8 cellular contexts compared by ENCODE assay signal in the genomic region with DNA sequence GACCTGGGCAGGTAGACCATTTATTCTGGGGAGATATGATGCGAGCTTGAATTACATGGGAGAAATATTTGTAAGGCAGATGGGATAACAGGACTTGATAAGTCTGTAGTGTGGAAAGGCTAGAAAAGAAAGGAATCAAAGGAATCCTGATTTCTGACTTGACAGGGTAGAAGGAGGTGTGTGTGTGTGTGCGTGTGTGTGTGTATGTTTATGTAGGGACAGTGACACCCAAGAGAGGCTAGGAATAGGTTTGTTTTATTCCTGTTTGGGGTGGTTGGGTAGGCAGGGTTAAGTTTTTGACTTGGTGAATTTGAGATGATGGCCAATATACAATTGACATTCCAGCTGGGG. TPM values are rescaled to one million over a fixed set of nuclear protein-coding genes. Genes with fewer than 3 reads are reported as not detected.
DNase-seq lines count a peak whose midpoint lies in the region; ATAC-seq and TF ChIP-seq lines count a peak whose summit lies in the region.

No MANE protein-coding gene starts in this region.

- TF ChIP-seq POLR2A in ovary (IDR thresholded peaks at IDR 0.05): no peak

- no peak for TF ChIP-seq EP300 in ovary (IDR thresholded peaks at IDR 0.05)

- intact Hi-C loops in ovary (cut with DNase I): no loop called here

- no peaks in the 10 kb centered on the region for H3K9me3 ChIP-seq in duodenal mucosa (ENCODE audit: control insufficient read depth in 1 of 2, low read length in 2 of 2)
- no peaks in the 10 kb centered on the region for H3K9me3 ChIP-seq in ovary
- H3K9me3 ChIP-seq in SJCRH30 (replicated peaks): 0 out of 2 replicates have a peak, but pooled peaks cover 2% of the 10 kb centered on the region

- TF ChIP-seq CTCF in GM12864 (IDR thresholded peaks at IDR 0.05; ENCODE audit: low read depth, low read length, missing control alignments) (no peak), ovary (IDR thresholded peaks at IDR 0.05) (no peak)

- H3K36me3 ChIP-seq in duodenal mucosa (ENCODE audit: control insufficient read depth in 1 of 2, insufficient read depth in 2 of 2, low read length in 2 of 2) (no peaks in the 10 kb centered on the region), ovary (no peaks in the 10 kb centered on the region), SJCRH30 (no peaks in the 10 kb centered on the region)

- H3K27me3 ChIP-seq in duodenal mucosa (ENCODE audit: control insufficient read depth in 1 of 2, insufficient read depth in 2 of 2, low read length in 2 of 2) (no peaks in the 10 kb centered on the region), ovary (no peaks in the 10 kb centered on the region), SJCRH30 (no peaks in the 10 kb centered on the region)

- H3K27ac ChIP-seq in duodenal mucosa (ENCODE audit: low read depth, low read length) (no peak overlapping the region), ovary (peak overlapping the region in 1 of 2 donors; percentile 78), SJCRH30 (no peak overlapping the region)

- no peak for DNase-seq in GM12864 (ENCODE audit: low read depth)
- no peak for DNase-seq in ovary
- DNase-seq in NCI-H526 treated with DMSO at 0.1 percent for 48 hours (lab: John Stamatoyannopoulos, UW): no peak
- DNase-seq in SJCRH30: no peak
- DNase-seq in AG08395 (ENCODE audit: low spot score): no peak

- peak overlapping the region; percentile 75 for H3K4me3 ChIP-seq in GM12864 (ENCODE audit: low read depth, low read length)
- H3K4me3 ChIP-seq in duodenal mucosa (ENCODE audit: low read depth in 1 of 2, low read length in 2 of 2): peak overlapping the region; percentile 77 to 88
- peak overlapping the region; percentile 74 for H3K4me3 ChIP-seq in ovary
- no peak overlapping the region for H3K4me3 ChIP-seq in SJCRH30

- 78 to 98% (median 78%) methylated on average over 2 of the region's 2 CpGs for WGBS in ovary, 3 donors

- H3K4me1 ChIP-seq in duodenal mucosa (ENCODE audit: control insufficient read depth in 1 of 2, insufficient read depth in 2 of 2, low read length in 2 of 2): peaks cover 19 to 43% of the 10 kb centered on the region in 2 donors
- peaks cover 4% of the 10 kb centered on the region for H3K4me1 ChIP-seq in ovary (ENCODE audit: insufficient read depth)
- H3K4me1 ChIP-seq in SJCRH30: peaks cover 12% of the 10 kb centered on the region

- peak overlapping the region; percentile 72 to 88 for H3K9ac ChIP-seq in duodenal mucosa (ENCODE audit: low read depth in 1 of 2, low read length in 2 of 2)

- ATAC-seq in HG03432 (IDR thresholded peaks at IDR 0.05; ENCODE audit: unreplicated experiment) (peak; percentile 28), GM19328 (IDR thresholded peaks at IDR 0.05; ENCODE audit: unreplicated experiment) (no peak)

RNA-seq across cellular contexts. Expression of a gene that starts 0.4 kb away (rescaled TPM):
- 10 to 100 TPM in 6 of 7 donors, 1 to 10 TPM in 1; 9.8 to 19.0 (median 13.7) TPM for total RNA-seq in ovary
- 10 to 100 TPM; 16.8 to 51.8 TPM for polyA plus RNA-seq in ovary
- total RNA-seq in SJCRH30 (2014; rRNA removed; shearing (Covaris generic)): 0.28 and 0.38 TPM in 2 replicates

RNA-seq across cellular contexts. Expression of a gene that starts 24.4 kb away (rescaled TPM):
- 10 to 100 TPM; 12.6 to 21.2 (median 15.3) TPM for total RNA-seq in ovary
- 10 to 100 TPM in 1 of 2 donors, 1 to 10 TPM in 1; 8.5 to 10.0 TPM for polyA plus RNA-seq in ovary
- total RNA-seq in SJCRH30 (2014; rRNA removed; shearing (Covaris generic)): 45.7 and 49.5 TPM in 2 replicates
